In the genomic region with DNA sequence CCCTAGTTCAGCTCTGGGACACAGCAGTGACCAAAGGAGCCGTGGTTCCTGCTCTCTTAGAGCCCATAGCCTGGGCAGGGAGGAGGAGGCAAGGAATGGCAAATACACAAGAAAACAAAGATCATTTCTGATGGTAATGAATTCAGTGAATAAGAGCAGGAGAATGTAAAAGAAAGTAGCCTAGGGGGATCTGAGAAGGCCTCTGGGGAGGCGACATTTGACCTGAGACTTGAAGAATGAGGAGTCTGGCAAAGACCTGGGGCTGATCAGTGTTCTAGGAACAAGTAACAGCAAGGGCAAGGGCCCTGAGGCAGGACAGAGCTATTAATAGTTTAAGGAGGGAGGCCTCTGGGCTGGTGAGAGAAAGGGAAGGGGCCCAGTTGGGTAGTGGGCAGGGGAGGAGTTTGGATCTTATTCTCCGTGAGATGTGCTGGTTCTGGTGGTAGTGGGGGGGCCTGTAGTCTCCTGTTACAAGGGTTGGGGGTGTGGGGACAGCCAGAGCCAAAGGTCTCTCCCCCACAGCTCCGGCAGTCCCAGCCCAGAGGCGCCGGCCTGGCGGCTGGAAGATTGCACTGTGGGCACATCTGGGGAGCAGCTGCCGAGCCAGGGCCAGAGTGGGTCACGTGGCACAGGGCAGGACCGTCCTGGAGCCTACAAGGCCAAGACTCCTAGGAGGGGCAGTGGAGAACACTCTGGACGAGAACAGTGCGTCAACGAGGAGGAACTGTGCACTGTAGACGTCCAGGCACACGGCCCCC, we compare ENCODE assay signal across 8 cellular contexts. TPM values are rescaled to one million over a fixed set of nuclear protein-coding genes. Genes with fewer than 3 reads are reported as not detected.
DNase-seq lines count a peak whose midpoint lies in the region; ATAC-seq and TF ChIP-seq lines count a peak whose summit lies in the region.

No MANE protein-coding gene starts in this region.

- H3K27ac ChIP-seq in DND-41 (ENCODE audit: low read length): no peak overlapping the region
- peak overlapping the region; percentile 65 for H3K27ac ChIP-seq in SJCRH30
- peak overlapping the region; percentile 70 for H3K27ac ChIP-seq in parathyroid adenoma

- H3K4me1 ChIP-seq in DND-41 (ENCODE audit: insufficient read depth, low read length): no peaks in the 10 kb centered on the region
- H3K4me1 ChIP-seq in SJCRH30: peaks cover 24% of the 10 kb centered on the region; the same call in 1 of the 2 replicates
- H3K4me1 ChIP-seq in parathyroid adenoma: no peaks in the 10 kb centered on the region

- H3K27me3 ChIP-seq in DND-41 (ENCODE audit: insufficient read depth, low read length, poor library complexity) (no peaks in the 10 kb centered on the region), SJCRH30 (no peaks in the 10 kb centered on the region), parathyroid adenoma (ENCODE audit: control insufficient read depth, insufficient read depth, low read length) (no peaks in the 10 kb centered on the region)

- H3K4me3 ChIP-seq in DND-41 (ENCODE audit: low read depth in 1 of 2, low read length in 2 of 2) (no peak overlapping the region), SJCRH30 (no peak overlapping the region), parathyroid adenoma (ENCODE audit: low read depth, low read length) (no peak overlapping the region)

- H3K4me2 ChIP-seq in DND-41 (ENCODE audit: insufficient read depth, low read length): no peak overlapping the region
- H3K4me2 ChIP-seq in parathyroid adenoma (ENCODE audit: low read length): no peak overlapping the region

- H2AFZ ChIP-seq in DND-41 (ENCODE audit: low read depth, low read length) (no peak overlapping the region), parathyroid adenoma (no peak overlapping the region)

- H3K36me3 ChIP-seq in DND-41 (ENCODE audit: insufficient read depth, low read length): no peaks in the 10 kb centered on the region
- H3K36me3 ChIP-seq in SJCRH30: no peaks in the 10 kb centered on the region
- H3K36me3 ChIP-seq in parathyroid adenoma (ENCODE audit: control insufficient read depth, insufficient read depth, low read length): no peaks in the 10 kb centered on the region

- no peak for DNase-seq in DND-41
- peak; percentile 96 to 98 for DNase-seq in SJCRH30
- peak; percentile 99 for DNase-seq in fibroblast of the conjunctiva (ENCODE audit: low read depth)
- DNase-seq in T-helper 2 cell: no peak
- DNase-seq in stimulated activated CD4-positive, alpha-beta T cell treated with anti-CD3 and anti-CD28 coated beads, Interleukin-2, amount 100 ng/mL, for 24 hours: no peak

- no peaks in the 10 kb centered on the region for H3K79me2 ChIP-seq in DND-41 (ENCODE audit: insufficient read depth, low read length)
- H3K79me2 ChIP-seq in parathyroid adenoma: no peaks in the 10 kb centered on the region

- H4K20me1 ChIP-seq in DND-41 (ENCODE audit: insufficient read depth, low read length): no peaks in the 10 kb centered on the region

- ATAC-seq in DND-41 (ENCODE audit: insufficient read depth, low read depth) (no peak), GM19328 (IDR thresholded peaks at IDR 0.05; ENCODE audit: unreplicated experiment) (no peak), GM19467 (IDR thresholded peaks at IDR 0.05; ENCODE audit: unreplicated experiment) (no peak)

- H3K9me3 ChIP-seq in DND-41 (ENCODE audit: insufficient read depth, low read length, severe bottlenecking) (no peaks in the 10 kb centered on the region), SJCRH30 (replicated peaks) (no peaks in the 10 kb centered on the region), parathyroid adenoma (ENCODE audit: control insufficient read depth, low read length) (no peaks in the 10 kb centered on the region)

- H3K9ac ChIP-seq in DND-41 (ENCODE audit: low read depth, low read length) (0 out of 2 replicates have a peak overlapping the region, but pooled peaks have one; percentile 5), parathyroid adenoma (no peak overlapping the region)

- TF ChIP-seq CTCF in DND-41 (IDR thresholded peaks at IDR 0.05; ENCODE audit: borderline replicate concordance, extremely low read depth, low read length, poor library complexity, severe bottlenecking): no peak
- TF ChIP-seq CTCF in parathyroid adenoma (IDR thresholded peaks at IDR 0.05): no peak

RNA-seq across cellular contexts. Expression of a gene that starts 9.3 kb away (rescaled TPM):
- total RNA-seq in SJCRH30 (2014; rRNA removed; shearing (Covaris generic)): 71.6 and 73.9 TPM in 2 replicates

RNA-seq across cellular contexts. Expression of a gene that starts 41.9 kb away (rescaled TPM):
- not detected in 2 replicates for total RNA-seq in SJCRH30 (2014; rRNA removed; shearing (Covaris generic))

Comparison
In these comparisons a context has a peak if more than half of its experiments do, and no peak if none do; other contexts are left out.
1. DNase-seq: peak in SJCRH30 (2 of 2) and fibroblast of the conjunctiva (single experiment); none in DND-41 (single experiment), T-helper 2 cell (0 of 5) and stimulated activated CD4-positive, alpha-beta T cell treated with anti-CD3 and anti-CD28 coated beads, Interleukin-2, amount 100 ng/mL, for 24 hours (0 of 2).